In genomic region chr2:127674241-127675209, GRCh38 we compare ENCODE assay signal across 8 cellular contexts. TPM values are rescaled to one million over a fixed set of nuclear protein-coding genes. Genes with fewer than 3 reads are reported as not detected.
A peak's percentile ranks its signal among the peaks of the same experiment; 100 is the strongest.
DNase-seq lines count a peak whose midpoint lies in the region; ATAC-seq and TF ChIP-seq lines count a peak whose summit lies in the region.

No MANE protein-coding gene starts in this region.

- peak; percentile 50 for ATAC-seq in activated CD8-positive, alpha-beta T cell treated with anti-CD3 and anti-CD28 coated beads, Interleukin-2, amount 10 ng/mL, durations not matched to agents 7 days and 5 days
- ATAC-seq in natural killer cell treated with Interleukin-12 subunit alpha and Interleukin-12 subunit beta and Interleukin-15 and Interleukin-18, amount 100 ng/mL, for 72 hours, result no peak
- ATAC-seq in GM21619 (IDR thresholded peaks at IDR 0.05; ENCODE audit: unreplicated experiment) (no peak), GM21390 (IDR thresholded peaks at IDR 0.05; ENCODE audit: unreplicated experiment) (no peak)

- no peaks in the 10 kb centered on the region for H3K9me3 ChIP-seq in fibroblast of lung (ENCODE audit: control insufficient read depth, insufficient read depth, low read depth, low read length)
- no peaks in the 10 kb centered on the region for H3K9me3 ChIP-seq in BE2C

- peak overlapping the region; percentile 50 for H3K4me3 Mint-ChIP-seq in activated CD8-positive, alpha-beta T cell treated with anti-CD3 and anti-CD28 coated beads, Interleukin-2, amount 10 ng/mL, durations not matched to agents 7 days and 5 days
- H3K4me3 Mint-ChIP-seq in natural killer cell treated with Interleukin-12 subunit alpha and Interleukin-12 subunit beta and Interleukin-15 and Interleukin-18, amount 100 ng/mL, for 72 hours, result peak overlapping the region; percentile 59

- no peaks in the 10 kb centered on the region for H3K4me1 ChIP-seq in fibroblast of lung (ENCODE audit: control insufficient read depth, extremely low read depth, insufficient read depth, low read length)
- H3K4me1 ChIP-seq in BE2C, result no peaks in the 10 kb centered on the region

- no peaks in the 10 kb centered on the region for H3K79me2 ChIP-seq in fibroblast of lung (ENCODE audit: control insufficient read depth, insufficient read depth, low read length)

- CTCF ChIA-PET in activated CD8-positive, alpha-beta T cell treated with anti-CD3 and anti-CD28 coated beads, Interleukin-2, amount 10 ng/mL, durations not matched to agents 7 days and 5 days (lab: Charles Lee), result no interaction called here

- no peak overlapping the region for H3K27ac Mint-ChIP-seq in activated CD8-positive, alpha-beta T cell treated with anti-CD3 and anti-CD28 coated beads, Interleukin-2, amount 10 ng/mL, durations not matched to agents 7 days and 5 days
- no peak overlapping the region for H3K27ac Mint-ChIP-seq in natural killer cell treated with Interleukin-12 subunit alpha and Interleukin-12 subunit beta and Interleukin-15 and Interleukin-18, amount 100 ng/mL, for 72 hours

- H2AFZ ChIP-seq in fibroblast of lung (ENCODE audit: low read length), result no peak overlapping the region

- POLR2A ChIA-PET in activated CD8-positive, alpha-beta T cell treated with anti-CD3 and anti-CD28 coated beads, Interleukin-2, amount 10 ng/mL, durations not matched to agents 7 days and 5 days (lab: Charles Lee), result no interaction called here

- H3K36me3 ChIP-seq in fibroblast of lung (ENCODE audit: control insufficient read depth, insufficient read depth, low read length), result no peaks in the 10 kb centered on the region
- H3K36me3 ChIP-seq in BE2C, result no peaks in the 10 kb centered on the region

- peaks cover 70% of the 10 kb centered on the region for H3K27me3 Mint-ChIP-seq in activated CD8-positive, alpha-beta T cell treated with anti-CD3 and anti-CD28 coated beads, Interleukin-2, amount 10 ng/mL, durations not matched to agents 7 days and 5 days (ENCODE audit: low read depth)
- peaks cover 44 to 61% of the 10 kb centered on the region in 2 donors for H3K27me3 Mint-ChIP-seq in natural killer cell treated with Interleukin-12 subunit alpha and Interleukin-12 subunit beta and Interleukin-15 and Interleukin-18, amount 100 ng/mL, for 72 hours

- peak overlapping the region; percentile 62 for H3K9ac ChIP-seq in fibroblast of lung (ENCODE audit: insufficient read depth, low read length)

- H3K4me3 ChIP-seq in fibroblast of lung (replicated peaks in 1 of 4; ENCODE audit: control extremely low read depth in 1 of 4, insufficient read depth in 1 of 4, low read depth in 3 of 4, low read length in 4 of 4), result peak overlapping the region; percentile 1 to 54 (median 16)
- H3K4me3 ChIP-seq in BE2C (ENCODE audit: low read depth, low read length), result no peak overlapping the region

- no peaks in the 10 kb centered on the region for H3K9me3 Mint-ChIP-seq in activated CD8-positive, alpha-beta T cell treated with anti-CD3 and anti-CD28 coated beads, Interleukin-2, amount 10 ng/mL, durations not matched to agents 7 days and 5 days (ENCODE audit: insufficient read depth)
- H3K9me3 Mint-ChIP-seq in natural killer cell treated with Interleukin-12 subunit alpha and Interleukin-12 subunit beta and Interleukin-15 and Interleukin-18, amount 100 ng/mL, for 72 hours, result no peaks in the 10 kb centered on the region

- H3K4me1 Mint-ChIP-seq in activated CD8-positive, alpha-beta T cell treated with anti-CD3 and anti-CD28 coated beads, Interleukin-2, amount 10 ng/mL, durations not matched to agents 7 days and 5 days (ENCODE audit: low read depth), result peaks cover 4% of the 10 kb centered on the region
- H3K4me1 Mint-ChIP-seq in natural killer cell treated with Interleukin-12 subunit alpha and Interleukin-12 subunit beta and Interleukin-15 and Interleukin-18, amount 100 ng/mL, for 72 hours (ENCODE audit: low read depth in 2 of 2), result peaks cover 0 to 9% of the 10 kb centered on the region in 2 donors

- DNase-seq in NCI-H1417 (lab: John Stamatoyannopoulos, UW), result peak in 2 of 3 experiments; percentile 8 to 18
- no peak for DNase-seq in NCI-H1417 treated with DMSO at 0.1 percent for 48 hours (lab: John Stamatoyannopoulos, UW)
- DNase-seq in activated CD8-positive, alpha-beta T cell treated with anti-CD3 and anti-CD28 coated beads, Interleukin-2, amount 10 ng/mL, durations not matched to agents 7 days and 5 days, result no peak
- no peak for DNase-seq in fibroblast of lung (ENCODE audit: low read depth in 2 of 2)
- DNase-seq in natural killer cell treated with Interleukin-12 subunit alpha and Interleukin-12 subunit beta and Interleukin-15 and Interleukin-18, amount 100 ng/mL, for 72 hours (ENCODE audit: low spot score), result peak; percentile 58
- no peak for DNase-seq in BE2C

- H3K4me2 ChIP-seq in fibroblast of lung (ENCODE audit: extremely low read depth, insufficient read depth, low read length), result peak overlapping the region; percentile 67

- TF ChIP-seq CTCF in fibroblast of lung (conservative IDR thresholded peaks at IDR 0.05 in 1 of 2, IDR thresholded peaks at IDR 0.05 in 1 of 2; ENCODE audit: low read depth in 1 of 2, low read length in 2 of 2) (no peak), BE2C (IDR thresholded peaks at IDR 0.05; ENCODE audit: low read depth, low read length) (no peak)

- H3K36me3 Mint-ChIP-seq in activated CD8-positive, alpha-beta T cell treated with anti-CD3 and anti-CD28 coated beads, Interleukin-2, amount 10 ng/mL, durations not matched to agents 7 days and 5 days (ENCODE audit: low read depth), result peaks cover 2% of the 10 kb centered on the region
- no peaks in the 10 kb centered on the region for H3K36me3 Mint-ChIP-seq in natural killer cell treated with Interleukin-12 subunit alpha and Interleukin-12 subunit beta and Interleukin-15 and Interleukin-18, amount 100 ng/mL, for 72 hours

- H3K27me3 ChIP-seq in fibroblast of lung (ENCODE audit: control insufficient read depth, insufficient read depth, low read length), result peaks cover 18% of the 10 kb centered on the region
- peaks cover 15% of the 10 kb centered on the region for H3K27me3 ChIP-seq in BE2C

- no peak overlapping the region for H3K27ac ChIP-seq in fibroblast of lung (ENCODE audit: insufficient read depth, low read length)

- H4K20me1 ChIP-seq in fibroblast of lung (ENCODE audit: control insufficient read depth, extremely low read depth, insufficient read depth, low read length), result no peaks in the 10 kb centered on the region

RNA-seq across cellular contexts. Expression of gene LIMS2, which starts 0.8 kb away (rescaled TPM):
- total RNA-seq in activated CD8-positive, alpha-beta T cell treated with anti-CD3 and anti-CD28 coated beads, Interleukin-2, amount 10 ng/mL, durations not matched to agents 7 days and 5 days, result 10 to 100 TPM; 35.3 to 38.3 TPM
- 0.51 and 1.8 TPM in 2 replicates for total RNA-seq in fibroblast of lung
- 3.0 and 17.3 TPM in 2 replicates for polyA plus RNA-seq in fibroblast of lung
- 9.7 and 42.5 TPM in 2 replicates for polyA plus RNA-seq in fibroblast of lung (2012)
- polyA minus RNA-seq in fibroblast of lung (ENCODE audit: low replicate concordance), result 29.9 and 125 TPM in 2 replicates
- total RNA-seq in natural killer cell treated with Interleukin-12 subunit alpha and Interleukin-12 subunit beta and Interleukin-15 and Interleukin-18, amount 100 ng/mL, for 72 hours, result not detected
- 3.2 TPM for polyA plus RNA-seq in BE2C (2012; ENCODE audit: insufficient read depth, insufficient read length, low read depth)

RNA-seq across cellular contexts. Expression of gene SFT2D3, which starts 26.8 kb away (rescaled TPM):
- 1 to 10 TPM; 4.8 to 5.5 TPM for total RNA-seq in activated CD8-positive, alpha-beta T cell treated with anti-CD3 and anti-CD28 coated beads, Interleukin-2, amount 10 ng/mL, durations not matched to agents 7 days and 5 days
- 4.1 and 5.1 TPM in 2 replicates for total RNA-seq in fibroblast of lung
- 3.6 and 5.5 TPM in 2 replicates for polyA plus RNA-seq in fibroblast of lung
- not detected in 2 replicates for polyA plus RNA-seq in fibroblast of lung (2012)
- 0.74 and 0.75 TPM in 2 replicates for polyA minus RNA-seq in fibroblast of lung (ENCODE audit: low replicate concordance)
- total RNA-seq in natural killer cell treated with Interleukin-12 subunit alpha and Interleukin-12 subunit beta and Interleukin-15 and Interleukin-18, amount 100 ng/mL, for 72 hours, result 1 to 10 TPM; 5.2 to 5.9 TPM
- polyA plus RNA-seq in BE2C (2012; ENCODE audit: insufficient read depth, insufficient read length, low read depth), result 2.0 TPM

RNA-seq across cellular contexts. Expression of gene GPR17, which starts 28.6 kb away (rescaled TPM):
- total RNA-seq in activated CD8-positive, alpha-beta T cell treated with anti-CD3 and anti-CD28 coated beads, Interleukin-2, amount 10 ng/mL, durations not matched to agents 7 days and 5 days, result not detected
- total RNA-seq in fibroblast of lung, result not detected in 2 replicates
- not detected in 2 replicates for polyA plus RNA-seq in fibroblast of lung
- polyA plus RNA-seq in fibroblast of lung (2012), result 0.15 TPM in 1 of 2 replicates, not detected in the other
- not detected in 2 replicates for polyA minus RNA-seq in fibroblast of lung (ENCODE audit: low replicate concordance)
- not detected for total RNA-seq in natural killer cell treated with Interleukin-12 subunit alpha and Interleukin-12 subunit beta and Interleukin-15 and Interleukin-18, amount 100 ng/mL, for 72 hours
- not detected for polyA plus RNA-seq in BE2C (2012; ENCODE audit: insufficient read depth, insufficient read length, low read depth)

Comparison
In these comparisons a context has a peak if more than half of its experiments do, and no peak if none do; other contexts are left out.
1. DNase-seq: peak in NCI-H1417 (2 of 3) and natural killer cell treated with Interleukin-12 subunit alpha and Interleukin-12 subunit beta and Interleukin-15 and Interleukin-18, amount 100 ng/mL, for 72 hours (single experiment); none in NCI-H1417 treated with DMSO at 0.1 percent for 48 hours (single experiment), activated CD8-positive, alpha-beta T cell treated with anti-CD3 and anti-CD28 coated beads, Interleukin-2, amount 10 ng/mL, durations not matched to agents 7 days and 5 days (single experiment), fibroblast of lung (0 of 2) and BE2C (single experiment).
2. RNA of gene LIMS2, which starts 0.8 kb away (total RNA-seq): 35.3 to 38.3 TPM in activated CD8-positive, alpha-beta T cell treated with anti-CD3 and anti-CD28 coated beads, Interleukin-2, amount 10 ng/mL, durations not matched to agents 7 days and 5 days; 0.51 to 1.8 TPM in fibroblast of lung and not detected in natural killer cell treated with Interleukin-12 subunit alpha and Interleukin-12 subunit beta and Interleukin-15 and Interleukin-18, amount 100 ng/mL, for 72 hours; every median in the first group is over 10 times any median in the second.